Comparison of ENCODE assay signal across 1 cellular context in the genomic region with DNA sequence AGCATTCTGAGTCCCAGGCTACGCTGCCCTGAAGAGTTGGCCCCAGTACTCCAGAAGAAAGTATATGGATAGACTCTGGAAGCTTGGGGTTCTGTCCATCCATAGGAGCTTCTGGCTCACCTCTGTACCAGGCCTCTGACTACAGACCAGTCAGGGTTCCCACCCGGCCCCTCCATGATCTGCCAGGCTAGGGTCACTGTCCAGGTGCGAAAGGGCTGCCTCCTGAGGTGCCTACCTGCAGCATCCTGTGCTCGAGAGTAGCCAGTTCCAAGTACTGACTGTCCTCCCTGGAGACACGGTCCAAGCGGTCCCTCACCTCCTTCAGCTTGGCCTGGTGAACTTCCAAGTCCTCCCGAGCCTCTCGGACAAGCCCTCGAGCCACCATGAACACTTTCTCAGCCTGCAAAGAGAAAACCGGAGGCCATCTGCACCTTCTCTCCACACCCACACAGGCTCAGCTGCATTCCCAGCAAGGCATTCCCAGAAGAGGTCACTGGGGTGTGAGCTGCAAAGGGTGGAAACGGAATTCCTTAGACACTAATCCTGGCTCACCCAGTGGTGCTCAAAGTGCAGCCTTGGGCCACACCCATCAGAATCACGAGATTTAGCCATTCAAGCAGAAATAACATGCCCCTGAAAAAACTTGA.
TF ChIP-seq lines count a peak whose summit lies in the region.

No MANE protein-coding gene starts in this region.

TF ChIP-seq in A549, 52 proteins besides CTCF, POLR2A, EP300 and RAD21 (continued from another document):
- no peak for TF ChIP-seq BHLHE40 (IDR thresholded peaks at IDR 0.05; ENCODE audit: low read depth, low read length)
- TF ChIP-seq PHF8 (IDR thresholded peaks at IDR 0.05; ENCODE audit: borderline replicate concordance, low read depth): no peak
- no peak for TF ChIP-seq RCOR1 (IDR thresholded peaks at IDR 0.05; ENCODE audit: low read depth, low read length)
- no peak for TF ChIP-seq HOXB13 (CRISPR knock-in tag; IDR thresholded peaks at IDR 0.05; ENCODE audit: low read depth)
- no peak for TF ChIP-seq HOXB5 (CRISPR knock-in tag; IDR thresholded peaks at IDR 0.05)
- TF ChIP-seq REST (IDR thresholded peaks at IDR 0.05): no peak
- no peak for TF ChIP-seq FOSL2 (IDR thresholded peaks at IDR 0.05)
- no peak for TF ChIP-seq FOSL2 (CRISPR knock-in tag; IDR thresholded peaks at IDR 0.05)
- TF ChIP-seq CEBPB (IDR thresholded peaks at IDR 0.05): no peak
- TF ChIP-seq FOXS1 (CRISPR knock-in tag; IDR thresholded peaks at IDR 0.05): no peak
